In the genomic region with DNA sequence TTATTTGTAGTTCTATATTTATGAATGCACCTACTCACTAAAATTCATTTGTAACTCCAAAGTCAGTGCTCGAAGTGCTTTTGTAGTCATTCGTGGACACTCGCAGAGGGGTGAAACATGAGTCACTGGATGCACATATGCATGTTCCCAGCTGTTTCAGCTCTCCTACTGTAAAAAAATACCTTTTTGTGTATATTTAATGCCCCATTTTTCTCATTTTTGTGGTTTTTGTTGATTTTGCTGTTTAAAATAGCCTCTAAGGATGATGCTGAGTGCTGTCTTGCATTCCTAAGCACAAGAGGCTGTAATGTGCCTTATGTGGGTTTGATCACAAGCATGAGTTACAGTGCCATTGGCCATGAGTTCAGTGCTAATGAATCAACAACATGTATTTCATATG, we compare ENCODE assay signal across 19 cellular contexts. TPM values are rescaled to one million over a fixed set of nuclear protein-coding genes. Genes with fewer than 3 reads are reported as not detected.
DNase-seq lines count a peak whose midpoint lies in the region; ATAC-seq and TF ChIP-seq lines count a peak whose summit lies in the region.
"Had no signal": no experiment of that assay in that cellular context is flagged by ENCODE, and none has a peak within 500 bp of the region (broad histone marks: within the 10 kb centered on the region; RNA-seq: fewer than 3 reads in every experiment).

No MANE protein-coding gene starts in this region.

- H3K4me1 ChIP-seq in adipocyte (ENCODE audit: control insufficient read depth, insufficient read depth, low read length) (peaks cover 3% of the 10 kb centered on the region), A673 (ENCODE audit: insufficient read depth, low read length, poor library complexity, severe bottlenecking) (no peaks in the 10 kb centered on the region), H9 (ENCODE audit: insufficient read depth, low read length) (no peaks in the 10 kb centered on the region)
- H3K4me1 ChIP-seq: tibial nerve had no signal

- TF ChIP-seq CTCF in fibroblast of pulmonary artery (IDR thresholded peaks at IDR 0.05; ENCODE audit: low read length, missing control alignments) (no peak), A673 (conservative IDR thresholded peaks at IDR 0.05; ENCODE audit: low read depth, low read length) (no peak), H9 (conservative IDR thresholded peaks at IDR 0.05) (no peak)

- no peak overlapping the region for H2BK5ac ChIP-seq in H9 (ENCODE audit: insufficient read length, low read length)

- intact Hi-C loops in A673 (cut with micrococcal nuclease; ENCODE audit: unreplicated experiment) = no loop called here

- H3K27me3 Mint-ChIP-seq in H9 (ENCODE audit: low read depth) = no peaks in the 10 kb centered on the region

- no peak overlapping the region for H2BK15ac ChIP-seq in H9 (ENCODE audit: low read depth, low read length)

- H3K36me3 ChIP-seq in adipocyte (ENCODE audit: control insufficient read depth, insufficient read depth, low read length, severe bottlenecking) (peaks cover 44% of the 10 kb centered on the region), A673 (ENCODE audit: insufficient read depth, low read length, poor library complexity, severe bottlenecking) (peaks cover 4% of the 10 kb centered on the region)

- no peaks in the 10 kb centered on the region for H3K79me1 ChIP-seq in H9 (ENCODE audit: insufficient read depth, low read depth, low read length, poor library complexity, severe bottlenecking)

- H4K20me1 ChIP-seq in H9 (ENCODE audit: control insufficient read depth, insufficient read depth, insufficient read length) = no peaks in the 10 kb centered on the region

- H3K4me3 Mint-ChIP-seq in H9 = no peak overlapping the region
- H3K4me3 Mint-ChIP-seq: stimulated activated effector memory CD8-positive, alpha-beta T cell treated with anti-CD3 and anti-CD28 coated beads, Interleukin-12 subunit alpha, Interleukin-12 subunit beta, amount 100 ng/mL, for 72 hours had no signal

- no peak overlapping the region for H3K27ac Mint-ChIP-seq in H9
- H3K27ac Mint-ChIP-seq: activated T-helper 2 cell treated with anti-CD3 and anti-CD28 coated beads, Interferon-gamma antibody, Interleukin-2, Interleukin-4, amounts not matched to agents 10 μg/mL and 5 μg/mL and 100 μg/mL, durations not matched to agents 14 hours and 24 hours and 36 hours; stimulated activated effector memory CD8-positive, alpha-beta T cell treated with anti-CD3 and anti-CD28 coated beads, Interleukin-12 subunit alpha, Interleukin-12 subunit beta, amount 100 ng/mL, for 72 hours had no signal

- H3K23ac ChIP-seq in H9 (ENCODE audit: insufficient read length, low read depth, low read length) = no peak overlapping the region

- H3K79me2 ChIP-seq in H9 (ENCODE audit: insufficient read depth, low read length) = no peaks in the 10 kb centered on the region

- no peak overlapping the region for H3K9ac ChIP-seq in adipocyte (ENCODE audit: low read length)
- H3K9ac ChIP-seq in H9 (ENCODE audit: extremely low read depth, insufficient read length, low read length) = no peak overlapping the region

- no peak overlapping the region for H2AK5ac ChIP-seq in H9 (ENCODE audit: insufficient read length, low read length)

- H3K9me3 Mint-ChIP-seq in H9 = no peaks in the 10 kb centered on the region
- H3K9me3 Mint-ChIP-seq: activated T-helper 2 cell treated with anti-CD3 and anti-CD28 coated beads, Interferon-gamma antibody, Interleukin-2, Interleukin-4, amounts not matched to agents 10 μg/mL and 5 μg/mL and 100 μg/mL, durations not matched to agents 14 hours and 24 hours and 36 hours; stimulated activated effector memory CD8-positive, alpha-beta T cell treated with anti-CD3 and anti-CD28 coated beads, Interleukin-12 subunit alpha, Interleukin-12 subunit beta, amount 100 ng/mL, for 72 hours had no signal

- H2BK12ac ChIP-seq in H9 (ENCODE audit: insufficient read length, low read depth, low read length) = no peak overlapping the region

- no peak overlapping the region for H2AFZ ChIP-seq in H9 (ENCODE audit: low read length)

- no TSS peak for BruUV-seq in A673 (replicated peaks; lab: Mats Ljungman, UMichigan)

- no peak overlapping the region for H4K91ac ChIP-seq in H9 (ENCODE audit: insufficient read length, low read depth, low read length)

- no peak overlapping the region for H3K4me2 ChIP-seq in H9 (ENCODE audit: insufficient read depth, insufficient read length, low read length)

- H3K4me3 ChIP-seq in adipocyte (ENCODE audit: low read length) = no peak overlapping the region
- no peak overlapping the region for H3K4me3 ChIP-seq in fibroblast of pulmonary artery (replicated peaks; ENCODE audit: low read depth, low read length)
- no peak overlapping the region for H3K4me3 ChIP-seq in A673 (ENCODE audit: low read depth, low read length, poor library complexity, severe bottlenecking)
- H3K4me3 ChIP-seq: tibial nerve had no signal

- DNase-seq in A172 (ENCODE audit: low spot score) = peak; percentile 51
- DNase-seq in GM04504 (ENCODE audit: low read depth) = peak; percentile 42
- peak; percentile 69 for DNase-seq in adipocyte (ENCODE audit: low read depth)
- DNase-seq in fibroblast of pulmonary artery (ENCODE audit: low read depth) = peak; percentile 35
- DNase-seq in A673 (ENCODE audit: low spot score) = no peak
- DNase-seq in H9 = no peak
- DNase-seq: 8988T; DND-41; NCI-H526 treated with DMSO at 0.1 percent for 48 hours; retina; SIG-M5; stimulated activated CD4-positive, alpha-beta T cell treated with anti-CD3 and anti-CD28 coated beads, Interleukin-15, amount 100 ng/mL, for 24 hours; T-helper 9 cell had no signal

- H3K4ac ChIP-seq in H9 (ENCODE audit: low read depth, low read length) = no peak overlapping the region

- H3K18ac ChIP-seq in H9 (ENCODE audit: insufficient read length, low read depth, low read length) = no peak overlapping the region

- ATAC-seq in GM19351 (IDR thresholded peaks at IDR 0.05; ENCODE audit: unreplicated experiment) (no peak), HG03469 (IDR thresholded peaks at IDR 0.05; ENCODE audit: unreplicated experiment) (no peak)
- ATAC-seq: left lobe of liver; stimulated activated effector memory CD8-positive, alpha-beta T cell treated with anti-CD3 and anti-CD28 coated beads, Interleukin-12 subunit alpha, Interleukin-12 subunit beta, amount 100 ng/mL, for 72 hours had no signal

- H3K36me3 Mint-ChIP-seq in H9 (ENCODE audit: insufficient read depth in 1 of 3, low read depth in 3 of 3) = peaks cover 0 to 17% (median 7%) of the 10 kb centered on the region in 3 experiments; a peak in 4 of 7 replicates

- CTCF ChIA-PET in A673 (lab: Charles Lee) = no interaction called here

- no peaks in the 10 kb centered on the region for H3K9me3 ChIP-seq in adipocyte (ENCODE audit: control insufficient read depth, low read length)
- H3K9me3 ChIP-seq in A673 (ENCODE audit: low read depth, low read length, poor library complexity, severe bottlenecking) = no peaks in the 10 kb centered on the region
- no peaks in the 10 kb centered on the region for H3K9me3 ChIP-seq in H9 (ENCODE audit: control insufficient read depth, low read depth, low read length)
- H3K9me3 ChIP-seq: tibial nerve had no signal

- H3K14ac ChIP-seq in H9 (ENCODE audit: insufficient read depth, low read length) = no peak overlapping the region

- H3K4me1 Mint-ChIP-seq in H9 = peaks cover 3 to 7% of the 10 kb centered on the region in 2 experiments
- H3K4me1 Mint-ChIP-seq: stimulated activated effector memory CD8-positive, alpha-beta T cell treated with anti-CD3 and anti-CD28 coated beads, Interleukin-12 subunit alpha, Interleukin-12 subunit beta, amount 100 ng/mL, for 72 hours had no signal

- no peak overlapping the region for H3K56ac ChIP-seq in H9 (ENCODE audit: insufficient read length, low read depth, low read length)

- H3K23me2 ChIP-seq in H9 (ENCODE audit: insufficient read length, low read depth, low read length, poor library complexity, severe bottlenecking) = no peaks in the 10 kb centered on the region

- H3K27me3 ChIP-seq in adipocyte (replicated peaks; ENCODE audit: control insufficient read depth, insufficient read depth, low read length) (no peaks in the 10 kb centered on the region), A673 (replicated peaks; ENCODE audit: insufficient read depth, low read depth, low read length, poor library complexity) (no peaks in the 10 kb centered on the region), H9 (ENCODE audit: insufficient read depth, low read length) (no peaks in the 10 kb centered on the region)
- H3K27me3 ChIP-seq: tibial nerve had no signal

- POLR2A ChIA-PET in A673 (lab: Charles Lee; ENCODE audit: low non-redundant PET) = no interaction called here

- no peak overlapping the region for H2BK20ac ChIP-seq in H9 (ENCODE audit: low read depth, low read length, poor library complexity, severe bottlenecking)

- H4K8ac ChIP-seq in H9 (replicated peaks; ENCODE audit: insufficient read length, low read depth, low read length) = no peak overlapping the region

- H3T11ph ChIP-seq in H9 (ENCODE audit: low read length) = no peak overlapping the region

- no peak overlapping the region for H2BK120ac ChIP-seq in H9 (ENCODE audit: low read depth, low read length, poor library complexity, severe bottlenecking)

- H3K27ac ChIP-seq in A673 (ENCODE audit: low read depth, low read length, poor library complexity, severe bottlenecking) = no peak overlapping the region
- H3K27ac ChIP-seq in H9 (ENCODE audit: insufficient read length, low read depth, low read length) = no peak overlapping the region
- H3K27ac ChIP-seq: tibial nerve had no signal

- no peak overlapping the region for H4K5ac ChIP-seq in H9 (ENCODE audit: insufficient read length, low read depth, low read length)

- WGBS in H9 (ENCODE audit: extremely low coverage, insufficient read length, low lambda C conversion rate) = no CpG with 5 or more reads among the region's 3 CpGs

RNA-seq across cellular contexts. Expression of a gene that starts 30.6 kb away (rescaled TPM):
- total RNA-seq in A172 (2014; rRNA removed; shearing (Covaris generic)) = 22.2 and 29.7 TPM in 2 replicates
- total RNA-seq in A673 (2021) (147 and 166 TPM in 2 replicates), H9 (2021) (196 and 200 TPM in 2 replicates)

RNA-seq across cellular contexts. Expression of a gene that starts 58.3 kb away (rescaled TPM):
- total RNA-seq in A172 (2014; rRNA removed; shearing (Covaris generic)) = 1,859 and 2,439 TPM in 2 replicates
- total RNA-seq in A673 (2021) (2,497 and 2,658 TPM in 2 replicates), H9 (2021) (1,609 and 1,663 TPM in 2 replicates)

Comparison
In these comparisons a context has a peak if more than half of its experiments do, and no peak if none do; other contexts are left out.
1. DNase-seq: peak in A172 (single experiment), GM04504 (single experiment), adipocyte (single experiment) and fibroblast of pulmonary artery (single experiment); none in A673 (single experiment) and H9 (single experiment).